ENCODE assay signal across 8 cellular contexts in the genomic region with DNA sequence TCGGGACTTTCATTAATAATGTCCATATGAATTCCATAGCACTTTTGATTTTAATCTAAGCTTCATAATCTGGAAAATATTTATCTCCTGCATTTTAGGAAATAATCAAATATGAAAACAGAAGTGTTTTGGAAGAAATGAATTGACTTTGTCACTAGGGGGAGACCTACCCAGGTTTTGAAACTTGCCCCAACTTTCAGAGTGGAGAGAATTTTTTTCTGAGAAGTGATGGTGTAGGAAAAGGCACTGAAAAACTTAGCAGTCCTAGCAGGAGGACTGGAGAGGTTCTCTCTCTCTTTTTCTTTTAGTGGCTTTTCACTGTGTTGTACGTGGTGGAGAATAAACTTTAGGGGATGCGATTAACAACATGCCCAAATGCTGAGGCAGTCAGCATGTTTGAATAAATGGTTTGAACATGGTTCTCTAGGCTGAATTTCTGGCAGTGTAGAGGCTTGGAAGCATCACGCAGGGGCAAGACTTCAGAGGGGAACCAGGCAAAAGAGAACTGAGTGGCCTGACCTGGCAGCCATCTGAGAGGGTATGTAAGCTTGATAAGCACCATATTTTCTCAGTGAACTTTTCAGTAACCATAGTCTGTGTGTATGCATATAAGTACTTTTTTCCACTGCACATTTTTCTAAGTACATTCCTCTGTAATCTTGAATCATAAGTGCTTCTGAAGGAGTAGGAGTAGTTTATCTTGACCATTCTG.
DNase-seq lines count a peak whose midpoint lies in the region; ATAC-seq and TF ChIP-seq lines count a peak whose summit lies in the region.

No MANE protein-coding gene starts in this region.

- H3K4me1 ChIP-seq in SK-N-SH (ENCODE audit: control insufficient read depth in 1 of 2, insufficient read depth in 2 of 2, low read depth in 1 of 2, low read length in 1 of 2) (no peaks in the 10 kb centered on the region; a peak in 2 of 4 replicates), fibroblast of lung (ENCODE audit: control insufficient read depth, extremely low read depth, insufficient read depth, low read length) (no peaks in the 10 kb centered on the region), ovary (ENCODE audit: insufficient read depth) (no peaks in the 10 kb centered on the region)

- peak overlapping the region; percentile 59 to 79; a peak in 3 of 4 replicates for H3K27ac ChIP-seq in SK-N-SH (ENCODE audit: low read depth in 2 of 2, low read length in 1 of 2)
- H3K27ac ChIP-seq in fibroblast of lung (ENCODE audit: insufficient read depth, low read length): no peak overlapping the region
- no peak overlapping the region for H3K27ac ChIP-seq in ovary

- H3K9ac ChIP-seq in SK-N-SH (0 out of 2 replicates have a peak overlapping the region, but pooled peaks have one; percentile 32), fibroblast of lung (ENCODE audit: insufficient read depth, low read length) (no peak overlapping the region)

- TF ChIP-seq CTCF in SK-N-SH (IDR thresholded peaks at IDR 0.05): peak; percentile 74
- TF ChIP-seq CTCF in fibroblast of lung (conservative IDR thresholded peaks at IDR 0.05 in 1 of 2, IDR thresholded peaks at IDR 0.05 in 1 of 2; ENCODE audit: low read depth in 1 of 2, low read length in 2 of 2): peak; percentile 64 to 67
- TF ChIP-seq CTCF in ovary (IDR thresholded peaks at IDR 0.05): peak in 2 of 3 donors; percentile 14 to 48

- no peak for TF ChIP-seq EP300 in SK-N-SH (IDR thresholded peaks at IDR 0.05; ENCODE audit: borderline replicate concordance in 1 of 2, low read depth in 1 of 2, low read length in 1 of 2)
- TF ChIP-seq EP300 in ovary (IDR thresholded peaks at IDR 0.05): no peak

- POLR2A ChIA-PET in SK-N-SH (lab: Yijun Ruan, JAX): no interaction called here

- H3K27me3 ChIP-seq in SK-N-SH (ENCODE audit: insufficient read depth) (no peaks in the 10 kb centered on the region), fibroblast of lung (ENCODE audit: control insufficient read depth, insufficient read depth, low read length) (no peaks in the 10 kb centered on the region), ovary (no peaks in the 10 kb centered on the region)

- no peak for TF ChIP-seq POLR2A in ovary (IDR thresholded peaks at IDR 0.05)

- H3K9me3 ChIP-seq in SK-N-SH: no peaks in the 10 kb centered on the region
- no peaks in the 10 kb centered on the region for H3K9me3 ChIP-seq in fibroblast of lung (ENCODE audit: control insufficient read depth, insufficient read depth, low read depth, low read length)
- H3K9me3 ChIP-seq in ovary: no peaks in the 10 kb centered on the region

- H3K36me3 ChIP-seq in SK-N-SH (replicated peaks in 1 of 2; ENCODE audit: control insufficient read depth in 1 of 2, insufficient read depth in 2 of 2, low read length in 1 of 2) (no peaks in the 10 kb centered on the region), fibroblast of lung (ENCODE audit: control insufficient read depth, insufficient read depth, low read length) (no peaks in the 10 kb centered on the region), ovary (no peaks in the 10 kb centered on the region)

- H2AFZ ChIP-seq in SK-N-SH (ENCODE audit: low read depth): peak overlapping the region; percentile 86
- H2AFZ ChIP-seq in fibroblast of lung (ENCODE audit: low read length): peak overlapping the region; percentile 15

- H3F3A ChIP-seq in SK-N-SH (replicated peaks; ENCODE audit: insufficient read depth): peaks cover 8% of the 10 kb centered on the region

- 45% methylated on average over 4 of the region's 4 CpGs for WGBS in SK-N-SH (ENCODE audit: low lambda C conversion rate)
- 6 to 16% (median 11%) methylated on average over 4 of the region's 4 CpGs for WGBS in ovary, 3 donors

- H3K9me2 ChIP-seq in SK-N-SH: no peaks in the 10 kb centered on the region

- peak overlapping the region; percentile 47; the same call in 1 of the 2 replicates for H3K4me2 ChIP-seq in SK-N-SH
- no peak overlapping the region for H3K4me2 ChIP-seq in fibroblast of lung (ENCODE audit: extremely low read depth, insufficient read depth, low read length)

- intact Hi-C loops in ovary (cut with DNase I): loop anchor here in 1 of 4 donors (10.0 kb wide), 1 partner anchor 286 kb away; no protein-coding TSS in a partner anchor

- peak; percentile 68 for ATAC-seq in HG03066 (IDR thresholded peaks at IDR 0.05; ENCODE audit: low read depth, unreplicated experiment)
- ATAC-seq in HG02938 (IDR thresholded peaks at IDR 0.05; ENCODE audit: unreplicated experiment): no peak

- DNase-seq in NCI-H82 (lab: John Stamatoyannopoulos, UW) (peak; percentile 22), NCI-H82 treated with DMSO at 0.1 percent for 48 hours (lab: John Stamatoyannopoulos, UW; ENCODE audit: unreplicated experiment) (no peak), SK-N-SH (peak; percentile 13), fibroblast of lung (ENCODE audit: low read depth in 2 of 2) (peak; percentile 73 to 92), ovary (no peak)
- no peak for DNase-seq in stimulated activated CD4-positive, alpha-beta T cell treated with anti-CD3 and anti-CD28 coated beads, Interleukin-1b, Interleukin-23, amount 100 ng/mL, for 48 hours

- H4K20me1 ChIP-seq in SK-N-SH (ENCODE audit: insufficient read depth): no peaks in the 10 kb centered on the region
- H4K20me1 ChIP-seq in fibroblast of lung (ENCODE audit: control insufficient read depth, extremely low read depth, insufficient read depth, low read length): no peaks in the 10 kb centered on the region

- peak; percentile 69 for TF ChIP-seq RAD21 in SK-N-SH (IDR thresholded peaks at IDR 0.05; ENCODE audit: low read length)

- H3K4me3 ChIP-seq in SK-N-SH (ENCODE audit: low read depth in 2 of 2, low read length in 1 of 2): peak overlapping the region in 1 of 2 experiments; percentile 14; a peak in 1 of 4 replicates
- no peak overlapping the region for H3K4me3 ChIP-seq in fibroblast of lung (replicated peaks in 1 of 4; ENCODE audit: control extremely low read depth in 1 of 4, insufficient read depth in 1 of 4, low read depth in 3 of 4, low read length in 4 of 4)
- no peak overlapping the region for H3K4me3 ChIP-seq in ovary

- CTCF ChIA-PET in SK-N-SH (lab: Yijun Ruan, JAX): interaction anchor here (0.6 to 1.7 kb wide), 11 partner anchors 9 to 598 kb away, joined by 3 to 6 read pairs (median 3); no protein-coding TSS in a partner anchor

- no peaks in the 10 kb centered on the region for H3K79me2 ChIP-seq in SK-N-SH (ENCODE audit: insufficient read depth)
- H3K79me2 ChIP-seq in fibroblast of lung (ENCODE audit: control insufficient read depth, insufficient read depth, low read length): no peaks in the 10 kb centered on the region

TF ChIP-seq in SK-N-SH, 30 proteins besides CTCF, POLR2A, EP300 and RAD21:
- no peak for TF ChIP-seq ZBTB33 (IDR thresholded peaks at IDR 0.05; ENCODE audit: borderline replicate concordance, low read depth)
- no peak for TF ChIP-seq TEAD4 (IDR thresholded peaks at IDR 0.05; ENCODE audit: borderline replicate concordance, insufficient read depth)
- peak; percentile 61 for TF ChIP-seq SMC3 (IDR thresholded peaks at IDR 0.05; ENCODE audit: low read depth, low read length)
- no peak for TF ChIP-seq GABPA (IDR thresholded peaks at IDR 0.05; ENCODE audit: low read depth)
- peak; percentile 29; the same call in 1 of the 2 replicates for TF ChIP-seq TCF12 (IDR thresholded peaks at IDR 0.05)
- TF ChIP-seq FOSL2 (IDR thresholded peaks at IDR 0.05; ENCODE audit: borderline replicate concordance, low read depth): no peak
TF ChIP-seq in SK-N-SH: peak in this region for 2.

Comparison
In these comparisons a context has a peak if more than half of its experiments do, and no peak if none do; other contexts are left out.
1. DNase-seq: peak in NCI-H82 (single experiment), SK-N-SH (single experiment) and fibroblast of lung (2 of 2); none in NCI-H82 treated with DMSO at 0.1 percent for 48 hours (single experiment), ovary (0 of 5) and stimulated activated CD4-positive, alpha-beta T cell treated with anti-CD3 and anti-CD28 coated beads, Interleukin-1b, Interleukin-23, amount 100 ng/mL, for 48 hours (single experiment).
2. H3K27ac ChIP-seq: peak in SK-N-SH (2 of 2); none in fibroblast of lung (single experiment) and ovary (0 of 2).
3. Peak in every context shown above with its lines, with median percentiles within 50 percentile points of each other: CTCF ChIP-seq.